In genomic region chr22:22997262-22997898, GRCh38 we compare ENCODE assay signal across 30 cellular contexts.
"Had no signal": no experiment of that assay in that cellular context is flagged by ENCODE, and none has a peak within 500 bp of the region (broad histone marks: within the 10 kb centered on the region; RNA-seq: fewer than 3 reads in every experiment).

No MANE protein-coding gene starts in this region.

- H3K36me3 ChIP-seq: brain microvascular endothelial cell, breast epithelium had no signal

- FAIRE-seq: astrocyte, colon, TTC549 had no signal

- H3K27me3 ChIP-seq: body of pancreas, breast epithelium had no signal

- DNase-seq: activated B cell treated with CpG ODN at 0.5 μM for 24 hours; activated CD4-positive, alpha-beta memory T cell treated with anti-CD3 and anti-CD28 coated beads for 36 hours; activated CD4-positive, alpha-beta T cell treated with anti-CD3 and anti-CD28 coated beads for 4 hours; activated CD4-positive, alpha-beta T cell treated with anti-CD3 and anti-CD28 coated beads, Interleukin-2, amount 10 ng/mL, durations not matched to agents 24 days and 14 days; activated CD4-positive, alpha-beta T cell treated with anti-CD3 and anti-CD28 coated beads, Interleukin-2, amount 50 U/mL, for 1 hour; activated CD4-positive, alpha-beta T cell treated with anti-CD3 and anti-CD28 coated beads, Interleukin-2, amount 50 U/mL, for 4 hours; activated CD4-positive, CD25-positive, alpha-beta regulatory T cell treated with anti-CD3 and anti-CD28 coated beads, Interleukin-2, amount 50 U/mL, for 72 hours; activated CD8-positive, alpha-beta memory T cell treated with anti-CD3 and anti-CD28 coated beads, Interleukin-2, amount 50 U/mL, for 4 hours; activated CD8-positive, alpha-beta T cell treated with anti-CD3 and anti-CD28 coated beads for 36 hours; activated effector memory CD4-positive, alpha-beta T cell treated with Interleukin-2 at 50 U/mL for 16 hours; activated gamma-delta T cell; activated naive CD4-positive, alpha-beta T cell treated with anti-CD3 and anti-CD28 coated beads, Interleukin-2, amount 10 ng/mL, durations not matched to agents 7 days and 5 days; activated naive CD4-positive, alpha-beta T cell treated with Interleukin-2 at 50 U/mL for 16 hours; activated naive CD8-positive, alpha-beta T cell treated with anti-CD3 and anti-CD28 coated beads, Interleukin-2, amount 10 ng/mL, durations not matched to agents 7 days and 5 days; activated naive CD8-positive, alpha-beta T cell treated with anti-CD3 and anti-CD28 coated beads, Interleukin-2, amount 50 U/mL, for 24 hours; activated T-cell treated with anti-CD3 and anti-CD28 coated beads for 4 hours; activated T-cell treated with anti-CD3 and anti-CD28 coated beads, Interleukin-2, amount 50 U/mL, for 1 hour; activated T-cell treated with anti-CD3 and anti-CD28 coated beads, Interleukin-2, amount 50 U/mL, for 4 hours; amygdala; aorta; body of pancreas; brain microvascular endothelial cell; central memory CD4-positive, alpha-beta T cell; T-helper 2 cell; T-helper 9 cell had no signal

- H3K4me3 ChIP-seq: body of pancreas, breast epithelium had no signal

- H3K27ac ChIP-seq: body of pancreas, brain microvascular endothelial cell, breast epithelium, VCaP had no signal

- ATAC-seq: activated CD8-positive, alpha-beta T cell treated with anti-CD3 and anti-CD28 coated beads for 36 hours; activated naive CD8-positive, alpha-beta T cell treated with anti-CD3 and anti-CD28 coated beads, Interleukin-2, amount 50 U/mL, for 24 hours; activated T-cell treated with anti-CD3 and anti-CD28 coated beads, Interleukin-2, amount 50 U/mL, for 4 hours; body of pancreas had no signal

- H3K4me1 ChIP-seq: body of pancreas, breast epithelium had no signal
